Comparison of ENCODE assay signal across 2 cellular contexts in the genomic region with DNA sequence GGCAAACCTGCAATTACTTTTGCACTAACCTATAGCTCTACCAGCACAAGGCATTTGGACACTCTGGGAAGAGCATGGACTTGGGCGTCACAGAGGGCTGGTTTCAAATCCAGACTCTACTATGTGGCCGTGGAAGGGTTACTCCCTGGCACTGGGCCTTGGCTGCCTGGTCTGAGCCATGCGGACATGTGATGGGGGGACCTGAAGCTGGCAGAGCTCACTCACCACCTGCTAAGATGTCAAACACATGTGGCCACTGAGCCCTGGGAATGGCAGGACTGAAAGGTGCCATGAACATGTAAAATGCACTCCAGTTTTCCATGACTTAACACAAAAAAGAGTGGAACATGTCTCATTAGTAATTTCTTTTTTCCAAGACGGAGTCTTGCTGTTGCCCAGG.
TF ChIP-seq lines count a peak whose summit lies in the region.

No MANE protein-coding gene starts in this region.

TF ChIP-seq in HepG2, 621 proteins besides CTCF, POLR2A, EP300 and RAD21:
- TF ChIP-seq, protein P1, sequence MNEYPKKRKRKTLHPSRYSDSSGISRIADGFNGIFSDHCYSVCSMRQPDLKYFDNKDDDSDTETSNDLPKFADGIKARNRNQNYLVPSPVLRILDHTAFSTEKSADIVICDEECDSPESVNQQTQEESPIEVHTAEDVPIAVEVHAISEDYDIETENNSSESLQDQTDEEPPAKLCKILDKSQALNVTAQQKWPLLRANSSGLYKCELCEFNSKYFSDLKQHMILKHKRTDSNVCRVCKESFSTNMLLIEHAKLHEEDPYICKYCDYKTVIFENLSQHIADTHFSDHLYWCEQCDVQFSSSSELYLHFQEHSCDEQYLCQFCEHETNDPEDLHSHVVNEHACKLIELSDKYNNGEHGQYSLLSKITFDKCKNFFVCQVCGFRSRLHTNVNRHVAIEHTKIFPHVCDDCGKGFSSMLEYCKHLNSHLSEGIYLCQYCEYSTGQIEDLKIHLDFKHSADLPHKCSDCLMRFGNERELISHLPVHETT (CRISPR knock-in tag; conservative IDR thresholded peaks at IDR 0.05): no peak
- TF ChIP-seq, protein P2, sequence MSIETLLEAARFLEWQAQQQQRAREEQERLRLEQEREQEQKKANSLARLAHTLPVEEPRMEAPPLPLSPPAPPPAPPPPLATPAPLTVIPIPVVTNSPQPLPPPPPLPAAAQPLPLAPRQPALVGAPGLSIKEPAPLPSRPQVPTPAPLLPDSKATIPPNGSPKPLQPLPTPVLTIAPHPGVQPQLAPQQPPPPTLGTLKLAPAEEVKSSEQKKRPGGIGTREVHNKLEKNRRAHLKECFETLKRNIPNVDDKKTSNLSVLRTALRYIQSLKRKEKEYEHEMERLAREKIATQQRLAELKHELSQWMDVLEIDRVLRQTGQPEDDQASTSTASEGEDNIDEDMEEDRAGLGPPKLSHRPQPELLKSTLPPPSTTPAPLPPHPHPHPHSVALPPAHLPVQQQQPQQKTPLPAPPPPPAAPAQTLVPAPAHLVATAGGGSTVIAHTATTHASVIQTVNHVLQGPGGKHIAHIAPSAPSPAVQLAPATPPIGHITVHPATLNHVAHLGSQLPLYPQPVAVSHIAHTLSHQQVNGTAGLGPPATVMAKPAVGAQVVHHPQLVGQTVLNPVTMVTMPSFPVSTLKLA (IDR thresholded peaks at IDR 0.05): peak; percentile 79

TF ChIP-seq in H1, 55 proteins besides CTCF, POLR2A, EP300 and RAD21:
- TF ChIP-seq TCF12 (IDR thresholded peaks at IDR 0.05; ENCODE audit: low read depth, low read length): no peak
- no peak for TF ChIP-seq SIX5 (IDR thresholded peaks at IDR 0.05; ENCODE audit: low read depth, low read length)
- TF ChIP-seq, protein P3, sequence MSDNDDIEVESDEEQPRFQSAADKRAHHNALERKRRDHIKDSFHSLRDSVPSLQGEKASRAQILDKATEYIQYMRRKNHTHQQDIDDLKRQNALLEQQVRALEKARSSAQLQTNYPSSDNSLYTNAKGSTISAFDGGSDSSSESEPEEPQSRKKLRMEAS (IDR thresholded peaks at IDR 0.05): no peak
- TF ChIP-seq, protein P4, sequence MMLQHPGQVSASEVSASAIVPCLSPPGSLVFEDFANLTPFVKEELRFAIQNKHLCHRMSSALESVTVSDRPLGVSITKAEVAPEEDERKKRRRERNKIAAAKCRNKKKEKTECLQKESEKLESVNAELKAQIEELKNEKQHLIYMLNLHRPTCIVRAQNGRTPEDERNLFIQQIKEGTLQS (IDR thresholded peaks at IDR 0.05; ENCODE audit: insufficient read depth, low read depth, low read length): no peak
- no peak for TF ChIP-seq BACH1 (IDR thresholded peaks at IDR 0.05; ENCODE audit: low read length)
- no peak for TF ChIP-seq EGR1 (IDR thresholded peaks at IDR 0.05; ENCODE audit: borderline replicate concordance, low read depth, low read length)
- TF ChIP-seq TBP (IDR thresholded peaks at IDR 0.05; ENCODE audit: low read depth, low read length): no peak
- TF ChIP-seq POU5F1 (IDR thresholded peaks at IDR 0.05; ENCODE audit: low read depth, low read length): no peak
- TF ChIP-seq, protein P5, sequence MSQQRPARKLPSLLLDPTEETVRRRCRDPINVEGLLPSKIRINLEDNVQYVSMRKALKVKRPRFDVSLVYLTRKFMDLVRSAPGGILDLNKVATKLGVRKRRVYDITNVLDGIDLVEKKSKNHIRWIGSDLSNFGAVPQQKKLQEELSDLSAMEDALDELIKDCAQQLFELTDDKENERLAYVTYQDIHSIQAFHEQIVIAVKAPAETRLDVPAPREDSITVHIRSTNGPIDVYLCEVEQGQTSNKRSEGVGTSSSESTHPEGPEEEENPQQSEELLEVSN (IDR thresholded peaks at IDR 0.05): no peak
TF ChIP-seq in H1: peak in this region for 0.
